In the genomic region with DNA sequence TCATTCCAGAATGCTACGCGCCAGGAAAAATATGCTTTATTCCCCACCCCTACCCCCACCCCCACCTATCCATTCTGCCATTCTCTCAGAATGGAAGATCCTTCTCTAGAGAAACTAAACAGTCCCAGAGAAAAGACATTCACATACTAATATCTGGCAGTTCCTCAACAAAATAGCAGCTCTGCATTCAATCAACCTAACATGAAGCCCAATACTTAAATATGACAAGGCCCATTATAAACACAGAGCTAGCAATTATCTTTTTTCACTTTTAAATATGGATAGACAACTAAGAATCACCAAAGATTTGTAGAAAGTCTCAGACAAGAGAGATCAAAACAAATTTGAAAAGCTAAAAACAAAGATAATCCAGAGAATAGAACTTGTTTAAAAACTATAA, we compare ENCODE assay signal across 25 cellular contexts. TPM values are rescaled to one million over a fixed set of nuclear protein-coding genes. Genes with fewer than 3 reads are reported as not detected.
DNase-seq lines count a peak whose midpoint lies in the region; FAIRE-seq and TF ChIP-seq lines count a peak whose summit lies in the region.
"Had no signal": no experiment of that assay in that cellular context is flagged by ENCODE, and none has a peak within 500 bp of the region (broad histone marks: within the 10 kb centered on the region; RNA-seq: fewer than 3 reads in every experiment).

No MANE protein-coding gene starts in this region.

- H3K9me3 ChIP-seq in Karpas-422 (ENCODE audit: low read length): no peaks in the 10 kb centered on the region
- H3K9me3 ChIP-seq in uterus: no peaks in the 10 kb centered on the region
- H3K9me3 ChIP-seq: A549, HAP-1, SJSA1 had no signal

- no peaks in the 10 kb centered on the region for H3K27me3 ChIP-seq in Karpas-422 (ENCODE audit: low read length)
- no peaks in the 10 kb centered on the region for H3K27me3 ChIP-seq in rectal smooth muscle tissue (ENCODE audit: control insufficient read depth, insufficient read depth, low read length)
- H3K27me3 ChIP-seq in uterus: no peaks in the 10 kb centered on the region
- H3K27me3 ChIP-seq: BLaER1 treated with 17β-estradiol and CSF1 and Interleukin-3, amounts not matched to agents 10 nM and 100 nM; SJSA1 had no signal

- intact Hi-C loops in uterus (cut with DNase I; ENCODE audit: low total_unique reads): no loop called here

- H3K4me3 ChIP-seq in Karpas-422 (ENCODE audit: low read length) (no peak overlapping the region), rectal smooth muscle tissue (ENCODE audit: low read length) (no peak overlapping the region), uterus (no peak overlapping the region)
- H3K4me3 ChIP-seq: A549; BLaER1 treated with 17β-estradiol and CSF1 and Interleukin-3, amounts not matched to agents 10 nM and 100 nM; HAP-1; SJSA1 had no signal

- DNase-seq in Karpas-422: no peak
- no peak for DNase-seq in uterus
- no peak for DNase-seq in effector CD4-positive, alpha-beta T cell
- no peak for DNase-seq in middle frontal gyrus (ENCODE audit: extremely low spot score, low spot score)
- DNase-seq in activated CD4-positive, alpha-beta T cell treated with anti-CD3 and anti-CD28 coated beads, Interleukin-2, amount 50 U/mL, for 1 hour: no peak
- DNase-seq: AML-193; CD4-positive, alpha-beta memory T cell; COR-L47; GOT3; HFFc6; IMR-90; KG1; NCI-H1048; NCI-H1417; NCI-H1694; NCI-H2029 treated with DMSO at 0.1 percent for 48 hours; NCI-H2227 treated with DMSO at 0.1 percent for 48 hours; NCI-H526 treated with DMSO at 0.1 percent for 48 hours; Right ventricle myocardium superior had no signal

- peak; percentile 4 for FAIRE-seq in endometrium (lab: Jason Lieb, UNC)
- FAIRE-seq: A549 had no signal

- H3K36me3 ChIP-seq in Karpas-422 (ENCODE audit: insufficient read depth, low read length): no peaks in the 10 kb centered on the region
- no peaks in the 10 kb centered on the region for H3K36me3 ChIP-seq in rectal smooth muscle tissue (ENCODE audit: control insufficient read depth, insufficient read depth, low read length)
- no peaks in the 10 kb centered on the region for H3K36me3 ChIP-seq in uterus
- H3K36me3 ChIP-seq: HAP-1, SJSA1 had no signal

- 0 out of 2 replicates have a peak overlapping the region, but pooled peaks have one; percentile 6 for H3K27ac ChIP-seq in Karpas-422 (ENCODE audit: low read length)
- peak overlapping the region; percentile 45 for H3K27ac ChIP-seq in rectal smooth muscle tissue (ENCODE audit: low read depth, low read length)
- H3K27ac ChIP-seq in uterus: peak overlapping the region; percentile 67 to 71
- H3K27ac ChIP-seq: A549; BLaER1 treated with 17β-estradiol and CSF1 and Interleukin-3, amounts not matched to agents 10 nM and 100 nM; SJSA1 had no signal

- no peak overlapping the region for H2AFZ ChIP-seq in Karpas-422 (ENCODE audit: low read length)

- no peak for TF ChIP-seq CTCF in uterus (IDR thresholded peaks at IDR 0.05)

- no peak overlapping the region for H3K4me2 ChIP-seq in Karpas-422 (ENCODE audit: low read depth, low read length, poor library complexity, severe bottlenecking)
- H3K4me2 ChIP-seq: A549 had no signal

- peaks cover 28% of the 10 kb centered on the region for H4K20me1 ChIP-seq in Karpas-422 (ENCODE audit: insufficient read depth, low read depth, low read length)

- peaks cover 100% of the 10 kb centered on the region for H3K79me2 ChIP-seq in Karpas-422 (ENCODE audit: low read length)

- H3K4me1 ChIP-seq in Karpas-422 (ENCODE audit: low read length) (peaks cover 46% of the 10 kb centered on the region), rectal smooth muscle tissue (ENCODE audit: control insufficient read depth, insufficient read depth, low read length) (peaks cover 10% of the 10 kb centered on the region), uterus (peaks cover 18 to 26% of the 10 kb centered on the region in 2 donors)

- no peaks in the 10 kb centered on the region for H3K9me2 ChIP-seq in Karpas-422 (replicated peaks; ENCODE audit: insufficient read depth, low read length)

- H3K9ac ChIP-seq in Karpas-422 (ENCODE audit: low read length) (no peak overlapping the region), rectal smooth muscle tissue (ENCODE audit: low read length) (no peak overlapping the region)
- H3K9ac ChIP-seq: BLaER1 treated with 17β-estradiol and CSF1 and Interleukin-3, amounts not matched to agents 10 nM and 100 nM had no signal

- TF ChIP-seq POLR2A in uterus (IDR thresholded peaks at IDR 0.05): no peak

RNA-seq across cellular contexts. Expression of a gene that starts 16.3 kb away (rescaled TPM):
- 28.2 and 50.3 TPM in 2 replicates for total RNA-seq in Karpas-422 (2014; rRNA removed; shearing (Covaris generic); ENCODE audit: low replicate concordance)
- total RNA-seq in uterus: 10 to 100 TPM; 24.8 to 61.0 (median 29.6) TPM

Comparison
In these comparisons a context has a peak if more than half of its experiments do, and no peak if none do; other contexts are left out.
1. H3K27ac ChIP-seq: peak in every context shown above with its lines; median percentile 69 in uterus; 45 in rectal smooth muscle tissue; 6 in Karpas-422.